In the genomic region with DNA sequence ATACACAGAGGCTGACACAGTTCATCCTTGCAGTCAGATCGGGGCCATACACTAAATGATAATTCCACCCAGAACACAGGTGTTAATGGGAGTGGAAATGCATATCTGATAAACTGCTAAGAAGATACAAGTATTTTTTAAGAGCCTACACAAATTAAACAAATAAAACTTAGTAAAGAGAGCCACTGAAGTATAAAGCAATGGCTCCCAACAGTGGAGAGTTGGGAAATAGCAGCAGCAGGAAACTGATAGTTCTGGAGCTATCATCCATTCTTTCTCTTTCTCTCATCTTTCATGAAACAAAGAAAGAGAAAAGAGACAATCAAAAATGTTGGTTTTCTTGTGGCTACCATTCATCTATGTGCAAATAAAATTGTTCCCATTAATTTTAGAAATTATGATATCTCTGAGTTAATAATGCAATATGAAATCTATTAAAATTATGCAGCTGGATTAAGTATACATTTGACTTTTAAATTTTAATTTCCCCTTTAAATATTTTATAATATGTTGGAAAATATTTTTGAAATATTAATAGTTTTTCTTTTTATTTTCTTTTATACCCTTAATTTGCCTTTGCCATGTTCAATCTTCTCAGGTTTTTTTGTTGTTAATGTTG, we compare ENCODE assay signal across 12 cellular contexts.
DNase-seq lines count a peak whose midpoint lies in the region; ATAC-seq and TF ChIP-seq lines count a peak whose summit lies in the region.
"Had no signal": no experiment of that assay in that cellular context is flagged by ENCODE, and none has a peak within 500 bp of the region (broad histone marks: within the 10 kb centered on the region; RNA-seq: fewer than 3 reads in every experiment).

No MANE protein-coding gene starts in this region.

- ATAC-seq in PC-3 (peak; percentile 42; the same call in 1 of the 2 replicates), right lobe of liver (no peak)

- intact Hi-C loops in PC-3 (cut with micrococcal nuclease) = no loop called here
- intact Hi-C loops in right lobe of liver (cut with DNase I) = no loop called here

- no peaks in the 10 kb centered on the region for H3K9me2 ChIP-seq in PC-3 (replicated peaks; ENCODE audit: low read length)

- no peak for TF ChIP-seq POLR2A in right lobe of liver (IDR thresholded peaks at IDR 0.05)

- H3K79me2 ChIP-seq in PC-3 (ENCODE audit: low read length) = no peaks in the 10 kb centered on the region

- in situ Hi-C loops in Caki2 (cut with HindIII; ENCODE audit: low pct_unique_long_range_greater_than_20kb, low sequenced_read_pairs) = no loop called here

- H4K20me1 ChIP-seq in PC-3 (ENCODE audit: low read length) = no peaks in the 10 kb centered on the region

- no TSS peak for BruUV-seq in PC-3 (replicated peaks; lab: Mats Ljungman, UMichigan)

- H3K4me1 ChIP-seq in PC-3 (ENCODE audit: insufficient read depth, low read length) = no peaks in the 10 kb centered on the region
- no peaks in the 10 kb centered on the region for H3K4me1 ChIP-seq in right lobe of liver

- POLR2A ChIA-PET in PC-3 (lab: Charles Lee; ENCODE audit: unreplicated experiment) = no interaction called here

- H3K9me3 ChIP-seq in PC-3 (ENCODE audit: low read length) (no peaks in the 10 kb centered on the region), right lobe of liver (no peaks in the 10 kb centered on the region)

- no peaks in the 10 kb centered on the region for H3F3A ChIP-seq in PC-3 (ENCODE audit: low read length, unreplicated experiment)

- peak; percentile 14 for DNase-seq in Caki2 (ENCODE audit: low read depth)
- no peak for DNase-seq in HL-60 (ENCODE audit: low read depth in 1 of 2, low spot score in 1 of 2)
- DNase-seq in PC-3 = peak; percentile 10
- no peak for DNase-seq in fibroblast of mammary gland (ENCODE audit: low read depth)
- no peak for DNase-seq in stimulated activated naive CD4-positive, alpha-beta T cell (lab: John Stamatoyannopoulos, UW)
- no peak for DNase-seq in NK-92 treated with Interleukin-12 subunit alpha and Interleukin-12 subunit beta, amount 100 ng/mL, for 24 hours (lab: John Stamatoyannopoulos, UW)
- no peak for DNase-seq in right lobe of liver
- DNase-seq in inferior parietal cortex (ENCODE audit: extremely low spot score) = no peak
- DNase-seq: activated CD4-positive, alpha-beta T cell treated with anti-CD3 and anti-CD28 coated beads, Interleukin-2, amount 10 ng/mL, durations not matched to agents 24 days and 14 days; anterior cingulate cortex; CD4-positive, alpha-beta T cell; NCI-H2029 had no signal

- no peak overlapping the region for H3K9ac ChIP-seq in PC-3 (ENCODE audit: low read length)

- no peak overlapping the region for H3K4me3 ChIP-seq in HL-60 (replicated peaks; ENCODE audit: insufficient read depth, low read length)
- H3K4me3 ChIP-seq in PC-3 (ENCODE audit: low read length) = no peak overlapping the region
- no peak overlapping the region for H3K4me3 ChIP-seq in fibroblast of mammary gland (ENCODE audit: control insufficient read depth, low read depth, low read length)
- no peak overlapping the region for H3K4me3 ChIP-seq in right lobe of liver

- H3K27me3 ChIP-seq in HL-60 (ENCODE audit: insufficient read depth, poor library complexity, severe bottlenecking) (peaks cover 2% of the 10 kb centered on the region), PC-3 (ENCODE audit: low read length) (no peaks in the 10 kb centered on the region), right lobe of liver (no peaks in the 10 kb centered on the region)

- no peak overlapping the region for H3K4me2 ChIP-seq in PC-3 (ENCODE audit: low read length)

- peak; percentile 52 for TF ChIP-seq CTCF in HL-60 (IDR thresholded peaks at IDR 0.05; ENCODE audit: insufficient read depth, low read length)
- TF ChIP-seq CTCF in PC-3 (conservative IDR thresholded peaks at IDR 0.05; ENCODE audit: low read depth, low read length) = peak; percentile 74
- peak; percentile 1 for TF ChIP-seq CTCF in fibroblast of mammary gland (conservative IDR thresholded peaks at IDR 0.05; ENCODE audit: control insufficient read depth, insufficient read depth, low read depth, low read length)
- TF ChIP-seq CTCF in right lobe of liver (IDR thresholded peaks at IDR 0.05) = peak in 1 of 4 donors; percentile 17

- WGBS in right lobe of liver (ENCODE audit: insufficient coverage, low coverage, low lambda C conversion rate, missing lambda C conversion rate) = 86% methylated on average over 1 of the region's 1 CpG

- H3K36me3 ChIP-seq in PC-3 (ENCODE audit: low read depth, low read length) (no peaks in the 10 kb centered on the region; the same call in 1 of the 2 replicates), right lobe of liver (no peaks in the 10 kb centered on the region)

- H3K27ac ChIP-seq in HL-60 (replicated peaks) (no peak overlapping the region), PC-3 (ENCODE audit: low read length) (no peak overlapping the region), right lobe of liver (no peak overlapping the region)

- H2AFZ ChIP-seq in PC-3 (ENCODE audit: low read length) = no peak overlapping the region

- CTCF ChIA-PET in PC-3 (lab: Charles Lee) = interaction anchor here (0.9 kb wide), 1 partner anchor 92 kb away, joined by 5 read pairs; no protein-coding TSS in a partner anchor

Comparison
In these comparisons a context has a peak if more than half of its experiments do, and no peak if none do; other contexts are left out.
1. DNase-seq: peak in Caki2 (single experiment) and PC-3 (single experiment); none in HL-60 (0 of 2), fibroblast of mammary gland (single experiment), stimulated activated naive CD4-positive, alpha-beta T cell (0 of 6), NK-92 treated with Interleukin-12 subunit alpha and Interleukin-12 subunit beta, amount 100 ng/mL, for 24 hours (single experiment), right lobe of liver (0 of 3) and inferior parietal cortex (single experiment).